Comparison of ENCODE assay signal across 10 cellular contexts in genomic region chr14:22650960-22651521, GRCh38. TPM values are rescaled to one million over a fixed set of nuclear protein-coding genes. Genes with fewer than 3 reads are reported as not detected.
DNase-seq lines count a peak whose midpoint lies in the region; ATAC-seq and TF ChIP-seq lines count a peak whose summit lies in the region.
"Had no signal": no experiment of that assay in that cellular context is flagged by ENCODE, and none has a peak within 500 bp of the region (broad histone marks: within the 10 kb centered on the region; RNA-seq: fewer than 3 reads in every experiment).

No MANE protein-coding gene starts in this region.

- H3K4me3 Mint-ChIP-seq in activated CD4-positive, alpha-beta T cell treated with anti-CD3 and anti-CD28 coated beads for 36 hours = no peak overlapping the region
- H3K4me3 Mint-ChIP-seq in activated CD4-positive, alpha-beta memory T cell treated with anti-CD3 and anti-CD28 coated beads for 36 hours = no peak overlapping the region

- H3K9me3 ChIP-seq in left ventricle myocardium inferior (replicated peaks) = no peaks in the 10 kb centered on the region

- no peaks in the 10 kb centered on the region for H3K36me3 ChIP-seq in left ventricle myocardium inferior

- no peak overlapping the region for H3K4me3 ChIP-seq in skeletal muscle cell (ENCODE audit: low read depth, low read length)
- H3K4me3 ChIP-seq in left ventricle myocardium inferior = no peak overlapping the region

- no peak overlapping the region for H3K27ac Mint-ChIP-seq in activated CD4-positive, alpha-beta T cell treated with anti-CD3 and anti-CD28 coated beads for 36 hours
- H3K27ac Mint-ChIP-seq in activated CD4-positive, alpha-beta memory T cell treated with anti-CD3 and anti-CD28 coated beads for 36 hours = no peak overlapping the region

- H3K4me1 ChIP-seq in left ventricle myocardium inferior = no peaks in the 10 kb centered on the region

- no peaks in the 10 kb centered on the region for H3K27me3 Mint-ChIP-seq in activated CD4-positive, alpha-beta T cell treated with anti-CD3 and anti-CD28 coated beads for 36 hours
- H3K27me3 Mint-ChIP-seq in activated CD4-positive, alpha-beta memory T cell treated with anti-CD3 and anti-CD28 coated beads for 36 hours = no peaks in the 10 kb centered on the region

- no peak for TF ChIP-seq CTCF in left ventricle myocardium inferior (IDR thresholded peaks at IDR 0.05; ENCODE audit: borderline replicate concordance)

- H3K9me3 Mint-ChIP-seq in activated CD4-positive, alpha-beta T cell treated with anti-CD3 and anti-CD28 coated beads for 36 hours (ENCODE audit: low read depth) = no peaks in the 10 kb centered on the region
- H3K9me3 Mint-ChIP-seq in activated CD4-positive, alpha-beta memory T cell treated with anti-CD3 and anti-CD28 coated beads for 36 hours = no peaks in the 10 kb centered on the region

- H3K27ac ChIP-seq in left ventricle myocardium inferior (replicated peaks) = no peak overlapping the region

- no peaks in the 10 kb centered on the region for H3K36me3 Mint-ChIP-seq in activated CD4-positive, alpha-beta T cell treated with anti-CD3 and anti-CD28 coated beads for 36 hours (ENCODE audit: low read depth)
- no peaks in the 10 kb centered on the region for H3K36me3 Mint-ChIP-seq in activated CD4-positive, alpha-beta memory T cell treated with anti-CD3 and anti-CD28 coated beads for 36 hours

- H3K27me3 ChIP-seq in left ventricle myocardium inferior (ENCODE audit: low read depth) = no peaks in the 10 kb centered on the region

- intact Hi-C loops in activated CD4-positive, alpha-beta T cell treated with anti-CD3 and anti-CD28 coated beads for 36 hours (cut with DNase I, micrococcal nuclease) = loop anchor here (10.0 kb wide), 2 partner anchors 666 to 736 kb away; no protein-coding TSS in a partner anchor
- intact Hi-C loops in activated CD4-positive, alpha-beta memory T cell treated with anti-CD3 and anti-CD28 coated beads for 36 hours (cut with micrococcal nuclease) = loop anchor here (5.0 kb wide), 2 partner anchors 64 to 201 kb away; partner anchors contain the start of gene DAD1
- intact Hi-C loops in left ventricle myocardium inferior (cut with micrococcal nuclease) = loop anchor here (5.0 kb wide), 1 partner anchor 259 kb away; no protein-coding TSS in a partner anchor

- H3K4me1 Mint-ChIP-seq in activated CD4-positive, alpha-beta T cell treated with anti-CD3 and anti-CD28 coated beads for 36 hours = peaks cover 6% of the 10 kb centered on the region
- H3K4me1 Mint-ChIP-seq in activated CD4-positive, alpha-beta memory T cell treated with anti-CD3 and anti-CD28 coated beads for 36 hours (ENCODE audit: low read depth) = peaks cover 3% of the 10 kb centered on the region

- POLR2A ChIA-PET in activated CD4-positive, alpha-beta T cell treated with anti-CD3 and anti-CD28 coated beads for 36 hours (lab: Charles Lee) = interaction anchor here (0.8 kb wide), 1 partner anchor 9 kb away, joined by 10 read pairs; no protein-coding TSS in a partner anchor
- POLR2A ChIA-PET in activated CD4-positive, alpha-beta memory T cell treated with anti-CD3 and anti-CD28 coated beads for 36 hours (lab: Charles Lee) = interaction anchor here (0.7 to 1.4 kb wide), 4 partner anchors 45 to 95 kb away, joined by 3 to 4 read pairs (median 4); no protein-coding TSS in a partner anchor

- peak; percentile 76 for ATAC-seq in activated CD4-positive, alpha-beta T cell treated with anti-CD3 and anti-CD28 coated beads for 36 hours
- ATAC-seq in HG03103 (IDR thresholded peaks at IDR 0.05; ENCODE audit: low read depth, unreplicated experiment) = peak; percentile 79

- peak; percentile 59 for DNase-seq in activated CD4-positive, alpha-beta T cell treated with anti-CD3 and anti-CD28 coated beads for 36 hours
- no peak for DNase-seq in activated CD4-positive, alpha-beta T cell treated with anti-CD3 and anti-CD28 coated beads, Interleukin-2, amount 50 U/mL, for 1 hour
- peak; percentile 31 for DNase-seq in activated CD4-positive, alpha-beta memory T cell treated with anti-CD3 and anti-CD28 coated beads for 36 hours
- DNase-seq in skeletal muscle cell (ENCODE audit: low read depth) (peak; percentile 51), activated gamma-delta T cell (lab: John Stamatoyannopoulos, UW) (no peak), SK-N-DZ (ENCODE audit: low spot score) (no peak), left ventricle myocardium inferior (no peak)
- DNase-seq: midbrain had no signal

- CTCF ChIA-PET in activated CD4-positive, alpha-beta T cell treated with anti-CD3 and anti-CD28 coated beads for 36 hours (lab: Charles Lee) = interaction anchor here (0.6 to 6.7 kb wide), 5 partner anchors 80 to 663 kb away, joined by 3 to 106 read pairs (median 7); no protein-coding TSS in a partner anchor
- CTCF ChIA-PET in activated CD4-positive, alpha-beta memory T cell treated with anti-CD3 and anti-CD28 coated beads for 36 hours (lab: Charles Lee) = interaction anchor here (0.6 to 4.3 kb wide), 7 partner anchors 11 to 171 kb away, joined by 3 to 28 read pairs (median 3); partner anchors contain the start of gene DAD1

RNA-seq across cellular contexts. Expression of gene OR6J1, which starts 6.9 kb away (rescaled TPM):
- total RNA-seq in activated CD4-positive, alpha-beta T cell treated with anti-CD3 and anti-CD28 coated beads for 36 hours = not detected
- not detected for total RNA-seq in activated CD4-positive, alpha-beta memory T cell treated with anti-CD3 and anti-CD28 coated beads for 36 hours
- polyA plus RNA-seq in SK-N-DZ (2014; cell fraction: cytosol; rRNA removed) = not detected in 2 replicates
- not detected in 2 replicates for polyA plus RNA-seq in SK-N-DZ (2014; cell fraction: nucleus; rRNA removed)
- not detected for total RNA-seq in left ventricle myocardium inferior
- polyA plus RNA-seq: AG04450 had no signal

RNA-seq across cellular contexts. Expression of gene ABHD4, which starts 52.9 kb away (rescaled TPM):
- 10 to 100 TPM in 1 of 2 experiments, 1 to 10 TPM in 1; 8.3 to 10.5 TPM for total RNA-seq in activated CD4-positive, alpha-beta T cell treated with anti-CD3 and anti-CD28 coated beads for 36 hours
- total RNA-seq in activated CD4-positive, alpha-beta memory T cell treated with anti-CD3 and anti-CD28 coated beads for 36 hours = 10 to 100 TPM; 10.0 to 13.6 TPM
- polyA plus RNA-seq in SK-N-DZ (2014; cell fraction: cytosol; rRNA removed) = 4.0 and 4.9 TPM in 2 replicates
- 2.3 and 4.4 TPM in 2 replicates for polyA plus RNA-seq in SK-N-DZ (2014; cell fraction: nucleus; rRNA removed)
- total RNA-seq in left ventricle myocardium inferior = 23.2 TPM

Comparison
In these comparisons a context has a peak if more than half of its experiments do, and no peak if none do; other contexts are left out.
1. DNase-seq: peak in activated CD4-positive, alpha-beta T cell treated with anti-CD3 and anti-CD28 coated beads for 36 hours (single experiment), activated CD4-positive, alpha-beta memory T cell treated with anti-CD3 and anti-CD28 coated beads for 36 hours (single experiment) and skeletal muscle cell (single experiment); none in activated CD4-positive, alpha-beta T cell treated with anti-CD3 and anti-CD28 coated beads, Interleukin-2, amount 50 U/mL, for 1 hour (single experiment), activated gamma-delta T cell (single experiment), SK-N-DZ (single experiment) and left ventricle myocardium inferior (single experiment).